6 cellular contexts compared by ENCODE assay signal in the genomic region with DNA sequence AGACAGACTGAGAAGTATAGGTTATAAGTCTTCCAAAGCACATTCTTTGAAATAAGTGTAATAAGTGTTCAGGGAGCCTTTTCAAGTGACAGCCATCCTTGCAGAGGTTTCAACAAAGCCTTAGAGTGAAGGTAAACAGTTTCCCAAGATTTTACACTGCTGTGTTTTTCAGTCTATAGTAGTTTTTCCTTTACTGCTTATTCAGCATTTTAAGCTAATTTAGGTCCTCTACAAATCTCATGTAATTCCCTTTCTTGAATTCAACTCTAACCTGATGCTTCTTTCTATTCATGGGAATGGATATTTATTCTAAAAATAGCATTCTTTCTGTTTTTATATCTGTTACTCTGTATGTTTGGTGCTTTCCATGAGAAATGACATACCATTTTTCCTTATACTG.
"Had no signal": no experiment of that assay in that cellular context is flagged by ENCODE, and none has a peak within 500 bp of the region (broad histone marks: within the 10 kb centered on the region; RNA-seq: fewer than 3 reads in every experiment).

No MANE protein-coding gene starts in this region.

- DNase-seq: GOT3, H9, HCEC 1CT, KG1 had no signal

- FAIRE-seq: H54, HTR-8/SVneo had no signal
